ENCODE assay signal across 1 cellular context in genomic region chr1:30034105-30034626, GRCh38.
TF ChIP-seq lines count a peak whose summit lies in the region.

No MANE protein-coding gene starts in this region.

TF ChIP-seq in K562, 482 proteins besides CTCF, POLR2A, EP300 and RAD21 (continued from another document):
- no peak for TF ChIP-seq ATF3 (IDR thresholded peaks at IDR 0.05)
- no peak for TF ChIP-seq ATF3 (CRISPR knock-in tag; conservative IDR thresholded peaks at IDR 0.05)
- no peak for TF ChIP-seq MYC (IDR thresholded peaks at IDR 0.05; ENCODE audit: low read depth, low read length)
- no peak for TF ChIP-seq MYC (CRISPR knock-in tag; IDR thresholded peaks at IDR 0.05; ENCODE audit: borderline replicate concordance, low read depth)
- no peak for TF ChIP-seq RBM22 (IDR thresholded peaks at IDR 0.05; ENCODE audit: low read depth, low read length, poor library complexity, severe bottlenecking)
- no peak for TF ChIP-seq GTF2B (IDR thresholded peaks at IDR 0.05; ENCODE audit: extremely low read depth, insufficient read length)
- TF ChIP-seq ARID2 (IDR thresholded peaks at IDR 0.05), result no peak
- TF ChIP-seq MECOM (CRISPR knock-in tag; IDR thresholded peaks at IDR 0.05), result no peak
TF ChIP-seq in K562: peak in this region for 3.
